ENCODE assay signal across 1 cellular context in genomic region chr17:8376302-8377067, GRCh38.
TF ChIP-seq lines count a peak whose summit lies in the region.

TSS of gene KRABD2 (minus strand) at chr17:8376704.

TF ChIP-seq in HepG2, 621 proteins besides CTCF, POLR2A, EP300 and RAD21 (continued from another document and continues in another):
- TF ChIP-seq ZNF12 (CRISPR knock-in tag; IDR thresholded peaks at IDR 0.05) (peak; percentile 57), PHF20 (CRISPR knock-in tag; IDR thresholded peaks at IDR 0.05) (peak; percentile 73; the same call in 1 of the 2 replicates), RFX1 (IDR thresholded peaks at IDR 0.05) (no peak), ZFP36L1 (CRISPR knock-in tag; IDR thresholded peaks at IDR 0.05) (peak; percentile 87), KDM2A (CRISPR knock-in tag; IDR thresholded peaks at IDR 0.05; ENCODE audit: borderline replicate concordance, low read depth) (peak; percentile 100), ZNF589 (CRISPR knock-in tag; conservative IDR thresholded peaks at IDR 0.05) (peak; percentile 93), MBNL3 (CRISPR knock-in tag; conservative IDR thresholded peaks at IDR 0.05) (no peak), ZMYM4 (CRISPR knock-in tag; IDR thresholded peaks at IDR 0.05) (no peak; the same call in none of the 2 replicates), ZNF468 (CRISPR knock-in tag; IDR thresholded peaks at IDR 0.05) (no peak), NCOA2 (CRISPR knock-in tag; IDR thresholded peaks at IDR 0.05) (peak; percentile 32; the same call in 1 of the 2 replicates), ZNF451 (CRISPR knock-in tag; IDR thresholded peaks at IDR 0.05) (peak; percentile 86), ZNF580 (CRISPR knock-in tag; IDR thresholded peaks at IDR 0.05; ENCODE audit: borderline replicate concordance, low read depth) (peak; percentile 93), ZNF772 (CRISPR knock-in tag; IDR thresholded peaks at IDR 0.05) (no peak), MAFG (CRISPR knock-in tag; IDR thresholded peaks at IDR 0.05) (no peak), THYN1 (CRISPR knock-in tag; IDR thresholded peaks at IDR 0.05; ENCODE audit: borderline replicate concordance, low read depth) (no peak), ZFP91 (CRISPR knock-in tag; IDR thresholded peaks at IDR 0.05; ENCODE audit: borderline replicate concordance) (peak; percentile 90), ZFP62 (CRISPR knock-in tag; IDR thresholded peaks at IDR 0.05) (no peak), BHLHE40 (IDR thresholded peaks at IDR 0.05; ENCODE audit: low read length) (no peak), ZNF460 (CRISPR knock-in tag; IDR thresholded peaks at IDR 0.05; ENCODE audit: borderline replicate concordance) (no peak), ZNF354B (CRISPR knock-in tag; IDR thresholded peaks at IDR 0.05) (no peak), GRHL1 (CRISPR knock-in tag; conservative IDR thresholded peaks at IDR 0.05) (no peak), CCDC6 (CRISPR knock-in tag; IDR thresholded peaks at IDR 0.05) (peak; percentile 88; the same call in 1 of the 2 replicates), RFX3 (CRISPR knock-in tag; IDR thresholded peaks at IDR 0.05) (no peak), KLF6 (CRISPR knock-in tag; IDR thresholded peaks at IDR 0.05) (peak; percentile 44; the same call in 1 of the 2 replicates), ZNF619 (CRISPR knock-in tag; IDR thresholded peaks at IDR 0.05) (no peak), ZNF687 (CRISPR knock-in tag; IDR thresholded peaks at IDR 0.05) (peak; percentile 97), NRL (CRISPR knock-in tag; IDR thresholded peaks at IDR 0.05; ENCODE audit: borderline replicate concordance) (no peak; the same call in 1 of the 2 replicates), CHD2 (IDR thresholded peaks at IDR 0.05; ENCODE audit: low read depth, low read length) (peak; percentile 50; the same call in 1 of the 2 replicates), THRA (CRISPR knock-in tag; IDR thresholded peaks at IDR 0.05; ENCODE audit: borderline replicate concordance) (peak; percentile 52), ZNF331 (CRISPR knock-in tag; IDR thresholded peaks at IDR 0.05) (peak; percentile 86), SIN3A (IDR thresholded peaks at IDR 0.05; ENCODE audit: borderline replicate concordance, low read depth, low read length) (peak; percentile 94), IKZF4 (CRISPR knock-in tag; IDR thresholded peaks at IDR 0.05; ENCODE audit: borderline replicate concordance, low read depth, not compliant biosample characterization) (peak; percentile 80), NFIC (IDR thresholded peaks at IDR 0.05; ENCODE audit: low read length) (no peak), ZSCAN12 (CRISPR knock-in tag; IDR thresholded peaks at IDR 0.05) (no peak), PREB (CRISPR knock-in tag; IDR thresholded peaks at IDR 0.05) (no peak), PAXIP1 (CRISPR knock-in tag; conservative IDR thresholded peaks at IDR 0.05) (peak; percentile 26; the same call in 1 of the 2 replicates), ZNF260 (CRISPR knock-in tag; IDR thresholded peaks at IDR 0.05; ENCODE audit: borderline replicate concordance, low read depth) (no peak), ESRRA (CRISPR knock-in tag; IDR thresholded peaks at IDR 0.05; ENCODE audit: low read depth) (peak; percentile 85; the same call in 1 of the 2 replicates), CSRNP2 (CRISPR knock-in tag; conservative IDR thresholded peaks at IDR 0.05; ENCODE audit: low read depth) (no peak), HNRNPK (IDR thresholded peaks at IDR 0.05; ENCODE audit: low read depth, low read length, poor library complexity, severe bottlenecking) (peak; percentile 47), ZNF430 (CRISPR knock-in tag; IDR thresholded peaks at IDR 0.05) (peak; percentile 13; the same call in 1 of the 2 replicates), ZNF792 (CRISPR knock-in tag; IDR thresholded peaks at IDR 0.05) (peak; percentile 49; the same call in 1 of the 2 replicates), FOXO1 (CRISPR knock-in tag; IDR thresholded peaks at IDR 0.05) (0 out of 2 replicates have a peak, but pooled peaks have one; percentile 12), ZBTB34 (CRISPR knock-in tag; IDR thresholded peaks at IDR 0.05) (0 out of 2 replicates have a peak, but pooled peaks have one; percentile 44), SIX4 (CRISPR knock-in tag; IDR thresholded peaks at IDR 0.05) (peak; percentile 67; the same call in 1 of the 2 replicates), ZMYM3 (CRISPR knock-in tag; IDR thresholded peaks at IDR 0.05) (peak; percentile 14; the same call in 1 of the 2 replicates), BRD4 (CRISPR knock-in tag; IDR thresholded peaks at IDR 0.05) (peak; percentile 65; the same call in 1 of the 2 replicates), NR1H2 (CRISPR knock-in tag; IDR thresholded peaks at IDR 0.05; ENCODE audit: borderline replicate concordance, low read depth) (no peak), ZNF136 (CRISPR knock-in tag; IDR thresholded peaks at IDR 0.05; ENCODE audit: low read depth) (no peak), FOSL2 (CRISPR knock-in tag; IDR thresholded peaks at IDR 0.05) (peak; percentile 53), ZNF720 (CRISPR knock-in tag; IDR thresholded peaks at IDR 0.05) (no peak), DRAP1 (CRISPR knock-in tag; IDR thresholded peaks at IDR 0.05) (peak; percentile 62)
